ENCODE assay signal across 27 cellular contexts in genomic region chrX:67415937-67416336, GRCh38.
"Had no signal": no experiment of that assay in that cellular context is flagged by ENCODE, and none has a peak within 500 bp of the region (broad histone marks: within the 10 kb centered on the region; RNA-seq: fewer than 3 reads in every experiment).

No MANE protein-coding gene starts in this region.

- H3K9ac ChIP-seq: neural progenitor cell, parathyroid adenoma had no signal

- H3K4me3 ChIP-seq: neural progenitor cell, ovary, psoas muscle, skin epidermis, smooth muscle cell, spleen, suprapubic skin, testis, tibial artery, transverse colon, upper lobe of right lung, uterus had no signal

- H3K4me2 ChIP-seq: neural progenitor cell, smooth muscle cell had no signal

- H3K9me3 ChIP-seq: ovary, suprapubic skin, testis, transverse colon, upper lobe of right lung, uterus had no signal

- H3K36me3 ChIP-seq: ovary, spleen, suprapubic skin, tibial artery, transverse colon, upper lobe of right lung, uterus had no signal

- H3K4me1 ChIP-seq: neural progenitor cell, parathyroid adenoma, psoas muscle, spleen, suprapubic skin, testis, tibial artery, transverse colon, upper lobe of right lung, uterus had no signal

- H3K27me3 ChIP-seq: neural progenitor cell, ovary, spleen, suprapubic skin, testis, tibial artery, transverse colon, upper lobe of right lung, uterus had no signal

- ATAC-seq: natural killer cell; psoas muscle; right cardiac atrium; sciatic nerve; stimulated activated memory B cell treated with anti-CD40 and anti-IgM and Interleukin-4, amounts not matched to agents 10 μg/mL and 1 μg/mL and 100 μg/mL, for 72 hours; stimulated activated naive CD8-positive, alpha-beta T cell treated with anti-CD3 and anti-CD28 coated beads, Interleukin-15, amount 100 ng/mL, for 72 hours; stimulated activated naive CD8-positive, alpha-beta T cell treated with anti-CD3 and anti-CD28 coated beads, Interleukin-15, Interleukin-2, amounts not matched to agents 100 U/mL and 50 U/mL, for 24 hours; upper lobe of right lung had no signal

- DNase-seq: natural killer cell; occipital lobe; ovary; posterior cingulate gyrus; psoas muscle; right cardiac atrium; spleen; stimulated activated CD4-positive, alpha-beta T cell treated with anti-CD3 and anti-CD28 coated beads, Interleukin-12 subunit alpha, Interleukin-12 subunit beta, amount 100 ng/mL, for 4 hours; stimulated activated CD4-positive, alpha-beta T cell treated with anti-CD3 and anti-CD28 coated beads, Interleukin-1b, Interleukin-23, amount 100 ng/mL, for 48 hours; stimulated activated CD4-positive, alpha-beta T cell treated with anti-CD3 and anti-CD28 coated beads, Interleukin-4, amount 100 ng/mL, for 1 hour; stimulated activated CD4-positive, alpha-beta T cell treated with anti-CD3 and anti-CD28 coated beads, Interleukin-4, amount 100 ng/mL, for 4 hours; stimulated activated CD8-positive, alpha-beta memory T cell treated with anti-CD3 and anti-CD28 coated beads, Interleukin-4, amount 100 ng/mL, for 48 hours; stimulated activated naive CD8-positive, alpha-beta T cell treated with anti-CD3 and anti-CD28 coated beads, Interleukin-15, amount 100 ng/mL, for 72 hours; stimulated activated naive CD8-positive, alpha-beta T cell treated with anti-CD3 and anti-CD28 coated beads, Interleukin-15, Interleukin-2, amounts not matched to agents 100 U/mL and 50 U/mL, for 24 hours; substantia nigra; testis; tibial artery; transverse colon; upper lobe of right lung; uterus had no signal

- H3K27ac ChIP-seq: neural progenitor cell, ovary, parathyroid adenoma, psoas muscle, skin epidermis, spleen, suprapubic skin, testis, tibial artery, transverse colon, upper lobe of right lung, uterus had no signal
